ENCODE assay signal across 11 cellular contexts in the genomic region with DNA sequence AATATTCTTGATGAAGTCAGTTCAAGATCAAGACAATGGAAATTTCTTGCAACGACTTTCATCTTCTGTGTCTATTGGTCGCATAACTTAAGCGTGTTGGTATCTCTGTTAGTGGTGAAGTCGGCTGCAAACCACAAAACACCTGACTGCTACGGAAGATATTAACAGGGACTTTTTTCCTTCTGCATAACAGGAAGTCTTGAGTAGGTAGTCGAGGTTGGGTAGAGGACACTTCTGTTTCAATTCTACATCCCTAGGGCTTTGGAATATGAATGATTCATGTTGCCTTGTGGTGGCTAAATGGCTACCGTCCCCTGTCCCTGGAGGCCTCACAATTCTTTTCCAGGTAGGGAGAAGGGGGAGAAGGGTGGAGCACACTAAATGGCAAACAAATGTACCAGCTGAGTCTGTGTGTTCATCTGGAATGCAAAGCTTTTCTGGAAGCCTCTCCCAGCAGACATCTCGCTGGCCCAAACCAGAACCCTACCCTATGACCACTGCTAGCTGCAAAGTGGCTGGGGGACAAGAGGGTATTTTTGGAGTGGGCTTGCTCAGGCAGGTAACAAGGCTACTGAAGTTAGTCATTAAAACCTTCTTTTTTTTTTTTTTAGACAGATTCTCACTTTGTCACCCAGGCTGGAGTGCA. TPM values are rescaled to one million over a fixed set of nuclear protein-coding genes. Genes with fewer than 3 reads are reported as not detected.
DNase-seq lines count a peak whose midpoint lies in the region; ATAC-seq and TF ChIP-seq lines count a peak whose summit lies in the region.
"Had no signal": no experiment of that assay in that cellular context is flagged by ENCODE, and none has a peak within 500 bp of the region (broad histone marks: within the 10 kb centered on the region; RNA-seq: fewer than 3 reads in every experiment).

No MANE protein-coding gene starts in this region.

- H3K4me1 ChIP-seq in BLaER1 (peaks cover 6% of the 10 kb centered on the region; the same call in 1 of the 2 replicates), stomach (no peaks in the 10 kb centered on the region), breast epithelium (no peaks in the 10 kb centered on the region)

- H3K27me3 ChIP-seq in BLaER1 (no peaks in the 10 kb centered on the region), stomach (peaks cover 0 to 25% (median 0%) of the 10 kb centered on the region in 3 donors), breast epithelium (peaks cover 0 to 3% of the 10 kb centered on the region in 2 donors)

- no peaks in the 10 kb centered on the region for H3K9me3 ChIP-seq in BLaER1
- no peaks in the 10 kb centered on the region for H3K9me3 ChIP-seq in stomach
- no peaks in the 10 kb centered on the region for H3K9me3 ChIP-seq in breast epithelium
- H3K9me3 ChIP-seq: neutrophil had no signal

- no peak for TF ChIP-seq EP300 in stomach (IDR thresholded peaks at IDR 0.05)

- 56 to 72% (median 63%) methylated on average over 8 of the region's 8 CpGs for WGBS in stomach, 5 donors

- peak; percentile 88 for ATAC-seq in GM19351 (IDR thresholded peaks at IDR 0.05; ENCODE audit: unreplicated experiment)
- peak; percentile 87 to 89 for ATAC-seq in activated T-cell treated with anti-CD3 and anti-CD28 coated beads, Interleukin-2, amount 50 U/mL, for 72 hours (replicated peaks in 1 of 2)

- H3K9ac ChIP-seq in BLaER1 = no peak overlapping the region

- H3K4me3 ChIP-seq in BLaER1 (no peak overlapping the region), stomach (no peak overlapping the region), breast epithelium (no peak overlapping the region)

- intact Hi-C loops in stomach (cut with DNase I; ENCODE audit: low total_unique reads) (no loop called here), breast epithelium (cut with DNase I; ENCODE audit: low total_unique reads) (no loop called here)

- H3K27ac ChIP-seq in BLaER1 = no peak overlapping the region
- no peak overlapping the region for H3K27ac ChIP-seq in stomach
- no peak overlapping the region for H3K27ac ChIP-seq in breast epithelium
- H3K27ac ChIP-seq: neutrophil had no signal

- peaks cover 3 to 5% of the 10 kb centered on the region in 2 donors for H3K9me3 Mint-ChIP-seq in activated T-cell treated with anti-CD3 and anti-CD28 coated beads, Interleukin-2, amount 50 U/mL, for 72 hours

- H3K4me1 Mint-ChIP-seq in activated T-cell treated with anti-CD3 and anti-CD28 coated beads, Interleukin-2, amount 50 U/mL, for 72 hours (ENCODE audit: low read depth) = peaks cover 50% of the 10 kb centered on the region

- H3K27ac Mint-ChIP-seq in activated T-cell treated with anti-CD3 and anti-CD28 coated beads, Interleukin-2, amount 50 U/mL, for 72 hours = peak overlapping the region; percentile 17

- H3K4me3 Mint-ChIP-seq in activated T-cell treated with anti-CD3 and anti-CD28 coated beads, Interleukin-2, amount 50 U/mL, for 72 hours = peak overlapping the region; percentile 47 to 62

- H3K36me3 Mint-ChIP-seq in activated T-cell treated with anti-CD3 and anti-CD28 coated beads, Interleukin-2, amount 50 U/mL, for 72 hours (ENCODE audit: insufficient read depth in 2 of 2) = no peaks in the 10 kb centered on the region

- H3K36me3 ChIP-seq in BLaER1 (no peaks in the 10 kb centered on the region), stomach (no peaks in the 10 kb centered on the region), breast epithelium (no peaks in the 10 kb centered on the region)
- H3K36me3 ChIP-seq: neutrophil had no signal

- H3K4me2 ChIP-seq in BLaER1 = peak overlapping the region; percentile 31

- no peak for TF ChIP-seq POLR2A in stomach (IDR thresholded peaks at IDR 0.05)
- TF ChIP-seq POLR2A in breast epithelium (IDR thresholded peaks at IDR 0.05) = no peak

- no peaks in the 10 kb centered on the region for H3K27me3 Mint-ChIP-seq in activated T-cell treated with anti-CD3 and anti-CD28 coated beads, Interleukin-2, amount 50 U/mL, for 72 hours (ENCODE audit: low read depth)

- peak; percentile 15 for DNase-seq in HT-29 (ENCODE audit: low spot score)
- DNase-seq in activated T-cell treated with anti-CD3 and anti-CD28 coated beads, Interleukin-2, amount 50 U/mL, for 72 hours = peak; percentile 35 to 56
- no peak for DNase-seq in HK-2 (ENCODE audit: unreplicated experiment)
- no peak for DNase-seq in stomach
- DNase-seq in NCI-H2081 (lab: John Stamatoyannopoulos, UW) = no peak
- DNase-seq in breast epithelium (ENCODE audit: low spot score in 2 of 2) = no peak
- DNase-seq: cerebellar nuclear complex had no signal

- no peak for TF ChIP-seq CTCF in stomach (IDR thresholded peaks at IDR 0.05)
- TF ChIP-seq CTCF in breast epithelium (IDR thresholded peaks at IDR 0.05) = no peak

- no peaks in the 10 kb centered on the region for H4K20me1 ChIP-seq in BLaER1

RNA-seq across cellular contexts. Expression of gene NKX2-2, which starts 34.6 kb away (rescaled TPM):
- 0.16 TPM in 1 of 2 replicates, not detected in the other for total RNA-seq in HT-29 (2014; rRNA removed; shearing (Covaris generic))
- not detected for total RNA-seq in activated T-cell treated with anti-CD3 and anti-CD28 coated beads, Interleukin-2, amount 50 U/mL, for 72 hours
- total RNA-seq in stomach (1 to 10 TPM in 2 of 5 donors, under 1 TPM in 2, not detected in 1; 0.18 to 4.8 (median 1.3) TPM), breast epithelium (not detected)
- polyA plus RNA-seq in stomach = 1 to 10 TPM in 2 of 3 donors, under 1 TPM in 1; 0.18 to 1.8 (median 1.4) TPM
- total RNA-seq: T-helper 2 cell treated with Interferon-gamma antibody and Interleukin-4, amounts not matched to agents 100 ng/mL and 5 ng/mL, for 36 hours had no signal

Comparison
In these comparisons a context has a peak if more than half of its experiments do, and no peak if none do; other contexts are left out.
1. DNase-seq: peak in HT-29 (single experiment) and activated T-cell treated with anti-CD3 and anti-CD28 coated beads, Interleukin-2, amount 50 U/mL, for 72 hours (2 of 2); none in HK-2 (single experiment), stomach (single experiment), NCI-H2081 (0 of 2) and breast epithelium (0 of 2).